Comparison of ENCODE assay signal across 18 cellular contexts in genomic region chr14:22505309-22505708, GRCh38.
DNase-seq lines count a peak whose midpoint lies in the region; ATAC-seq, FAIRE-seq and TF ChIP-seq lines count a peak whose summit lies in the region.
"Had no signal": no experiment of that assay in that cellular context is flagged by ENCODE, and none has a peak within 500 bp of the region (broad histone marks: within the 10 kb centered on the region; RNA-seq: fewer than 3 reads in every experiment).

No MANE protein-coding gene starts in this region.

- POLR2A ChIA-PET in CD4-positive, alpha-beta memory T cell (lab: Charles Lee; ENCODE audit: partially characterized antibody), result interaction anchor here (1.0 to 42.8 kb wide), 14 partner anchors 2 to 611 kb away, joined by 3 to 1528 read pairs (median 6); partner anchors contain the start of gene DAD1
- POLR2A ChIA-PET in activated B cell treated with CpG ODN at 0.5 μM for 24 hours (lab: Charles Lee) (interaction anchor here (0.9 to 9.9 kb wide), 12 partner anchors 9 to 65 kb away, joined by 3 to 100 read pairs (median 8); no protein-coding TSS in a partner anchor), endothelial cell of umbilical vein (lab: Charles Lee) (interaction anchor here (0.6 kb wide), 1 partner anchor 437 kb away, joined by 3 read pairs; no protein-coding TSS in a partner anchor)

- no peaks in the 10 kb centered on the region for H3K79me2 ChIP-seq in endothelial cell of umbilical vein (ENCODE audit: control insufficient read depth, insufficient read depth, low read length)

- peak overlapping the region; percentile 76 to 92 (median 89) for H3K4me3 Mint-ChIP-seq in CD4-positive, alpha-beta memory T cell
- H3K4me3 Mint-ChIP-seq in activated B cell treated with CpG ODN at 0.5 μM for 24 hours, result no peak overlapping the region

- no peak for TF ChIP-seq CTCF in activated B cell treated with CpG ODN at 0.5 μM for 24 hours (IDR thresholded peaks at IDR 0.05)
- TF ChIP-seq CTCF in endothelial cell of umbilical vein (IDR thresholded peaks at IDR 0.05; ENCODE audit: extremely low read depth in 1 of 2, insufficient read depth in 1 of 2, low read depth in 1 of 2, low read length in 2 of 2), result no peak

- no peak for DNase-seq in CD4-positive, alpha-beta memory T cell
- DNase-seq in activated B cell treated with CpG ODN at 0.5 μM for 24 hours (no peak), endothelial cell of umbilical vein (ENCODE audit: low read depth, low spot score) (no peak), SIG-M5 treated with dmso at 0.1 percent for 504 hours (lab: John Stamatoyannopoulos, UW; ENCODE audit: unreplicated experiment) (no peak)
- DNase-seq: activated CD4-positive, CD25-positive, alpha-beta regulatory T cell treated with anti-CD3 and anti-CD28 coated beads, Interleukin-2, amount 50 U/mL, for 72 hours; activated effector memory CD4-positive, alpha-beta T cell treated with Interleukin-2 at 50 U/mL for 16 hours; body of pancreas; C1 segment of cervical spinal cord; DMS79; esophagus squamous epithelium; NCI-H1930; PC-9 had no signal

- H3K27ac Mint-ChIP-seq in CD4-positive, alpha-beta memory T cell, result peak overlapping the region; percentile 95 to 100 (median 98)
- peak overlapping the region; percentile 90 for H3K27ac Mint-ChIP-seq in activated B cell treated with CpG ODN at 0.5 μM for 24 hours

- H3K9me3 ChIP-seq in BLaER1, result no peaks in the 10 kb centered on the region
- H3K9me3 ChIP-seq in CD4-positive, alpha-beta memory T cell (ENCODE audit: control insufficient read depth in 1 of 2, low read length in 2 of 2), result no peaks in the 10 kb centered on the region
- H3K9me3 ChIP-seq in endothelial cell of umbilical vein (replicated peaks; ENCODE audit: control insufficient read depth, insufficient read depth, low read length), result no peaks in the 10 kb centered on the region
- H3K9me3 ChIP-seq: body of pancreas, esophagus squamous epithelium, suprapubic skin had no signal

- H3K27me3 Mint-ChIP-seq in CD4-positive, alpha-beta memory T cell, result no peaks in the 10 kb centered on the region
- no peaks in the 10 kb centered on the region for H3K27me3 Mint-ChIP-seq in activated B cell treated with CpG ODN at 0.5 μM for 24 hours

- H3K4me1 Mint-ChIP-seq in CD4-positive, alpha-beta memory T cell, result peaks cover 31 to 96% (median 41%) of the 10 kb centered on the region in 4 donors
- H3K4me1 Mint-ChIP-seq in activated B cell treated with CpG ODN at 0.5 μM for 24 hours, result peaks cover 67% of the 10 kb centered on the region

- TF ChIP-seq POLR2A in endothelial cell of umbilical vein (IDR thresholded peaks at IDR 0.05; ENCODE audit: low read depth, low read length), result no peak

- ATAC-seq in activated B cell treated with CpG ODN at 0.5 μM for 24 hours (ENCODE audit: low read depth) (no peak), HG03378 (IDR thresholded peaks at IDR 0.05; ENCODE audit: unreplicated experiment) (no peak), HG02852 (IDR thresholded peaks at IDR 0.05; ENCODE audit: unreplicated experiment) (no peak)
- ATAC-seq: body of pancreas had no signal

- no peaks in the 10 kb centered on the region for H3K9me1 ChIP-seq in endothelial cell of umbilical vein (replicated peaks; ENCODE audit: control insufficient read depth, extremely low read depth, insufficient read depth, low read length)

- peaks cover 100% of the 10 kb centered on the region for H4K20me1 ChIP-seq in BLaER1
- H4K20me1 ChIP-seq in endothelial cell of umbilical vein (replicated peaks; ENCODE audit: control insufficient read depth, extremely low read depth, insufficient read depth, low read length), result no peaks in the 10 kb centered on the region

- peaks cover 85 to 90% of the 10 kb centered on the region in 2 donors for H3K36me3 Mint-ChIP-seq in CD4-positive, alpha-beta memory T cell
- H3K36me3 Mint-ChIP-seq in activated B cell treated with CpG ODN at 0.5 μM for 24 hours (ENCODE audit: low read depth), result no peaks in the 10 kb centered on the region
- H3K36me3 Mint-ChIP-seq: neural progenitor cell had no signal

- H2AFZ ChIP-seq in endothelial cell of umbilical vein (ENCODE audit: low read depth, low read length), result no peak overlapping the region
- H2AFZ ChIP-seq: PC-9 had no signal

- FAIRE-seq in endothelial cell of umbilical vein (lab: Jason Lieb, UNC), result peak; percentile 24
- FAIRE-seq: H1 had no signal

- H3K27ac ChIP-seq in BLaER1 (peak overlapping the region; percentile 33; the same call in 1 of the 2 replicates), endothelial cell of umbilical vein (ENCODE audit: insufficient read depth, low read depth, low read length) (no peak overlapping the region)
- H3K27ac ChIP-seq in CD4-positive, alpha-beta memory T cell (ENCODE audit: low read depth, low read length), result peak overlapping the region; percentile 76
- H3K27ac ChIP-seq: body of pancreas, neural progenitor cell, PC-9, suprapubic skin had no signal

- BruUV-seq in endothelial cell of umbilical vein (replicated peaks; lab: Mats Ljungman, UMichigan), result no TSS peak

- dilution Hi-C loops in endothelial cell of umbilical vein (cut with MboI; ENCODE audit: extremely low pct_ligation_motif_present, low sequenced_read_pairs), result no loop called here

- CTCF ChIA-PET in CD4-positive, alpha-beta memory T cell (lab: Charles Lee; ENCODE audit: partially characterized antibody), result interaction anchor here (0.7 to 5.7 kb wide), 8 partner anchors 9 to 55 kb away, joined by 3 to 27 read pairs (median 4); no protein-coding TSS in a partner anchor
- CTCF ChIA-PET in activated B cell treated with CpG ODN at 0.5 μM for 24 hours (lab: Charles Lee), result interaction anchor here (0.7 to 1.0 kb wide), 2 partner anchors 33 to 51 kb away, joined by 3 to 4 read pairs; no protein-coding TSS in a partner anchor
- CTCF ChIA-PET in endothelial cell of umbilical vein (lab: Charles Lee), result interaction anchor here (1.6 kb wide), 1 partner anchor 34 kb away, joined by 4 read pairs; no protein-coding TSS in a partner anchor

- H3K9ac ChIP-seq in BLaER1, result 0 out of 2 replicates have a peak overlapping the region, but pooled peaks have one; percentile 16
- no peak overlapping the region for H3K9ac ChIP-seq in endothelial cell of umbilical vein (replicated peaks; ENCODE audit: extremely low read depth, insufficient read depth, low read length)
- H3K9ac ChIP-seq: neural progenitor cell had no signal

- H3K9me3 Mint-ChIP-seq in CD4-positive, alpha-beta memory T cell, result no peaks in the 10 kb centered on the region
- H3K9me3 Mint-ChIP-seq in activated B cell treated with CpG ODN at 0.5 μM for 24 hours, result no peaks in the 10 kb centered on the region
- H3K9me3 Mint-ChIP-seq: neural progenitor cell had no signal

- no peak overlapping the region for H3K4me3 ChIP-seq in BLaER1
- peak overlapping the region in 1 of 2 donors; percentile 54 for H3K4me3 ChIP-seq in CD4-positive, alpha-beta memory T cell (ENCODE audit: low read length in 2 of 2)
- H3K4me3 ChIP-seq in endothelial cell of umbilical vein (replicated peaks in 1 of 3; ENCODE audit: insufficient read depth in 1 of 3, low read depth in 1 of 3, low read length in 3 of 3), result no peak overlapping the region
- H3K4me3 ChIP-seq: body of pancreas, esophagus squamous epithelium, neural progenitor cell, PC-9, suprapubic skin had no signal

- H3K27me3 ChIP-seq in BLaER1 (no peaks in the 10 kb centered on the region), endothelial cell of umbilical vein (ENCODE audit: control insufficient read depth in 2 of 2, insufficient read depth in 2 of 2, low read length in 2 of 2) (peaks cover 0 to 2% of the 10 kb centered on the region in 2 experiments)
- H3K27me3 ChIP-seq in CD4-positive, alpha-beta memory T cell (ENCODE audit: insufficient read depth, low read length), result no peaks in the 10 kb centered on the region
- H3K27me3 ChIP-seq: body of pancreas, neural progenitor cell, suprapubic skin had no signal

- intact Hi-C loops in CD4-positive, alpha-beta memory T cell (cut with micrococcal nuclease), result no loop called here
- intact Hi-C loops in activated B cell treated with CpG ODN at 0.5 μM for 24 hours (cut with micrococcal nuclease), result no loop called here
- intact Hi-C loops in endothelial cell of umbilical vein (cut with micrococcal nuclease), result no loop called here

- H3K4me2 ChIP-seq in BLaER1 (peak overlapping the region; percentile 56), endothelial cell of umbilical vein (ENCODE audit: insufficient read depth, low read length) (no peak overlapping the region)
- H3K4me2 ChIP-seq: neural progenitor cell, PC-9 had no signal

- H3K4me1 ChIP-seq in BLaER1 (peaks cover 95% of the 10 kb centered on the region), endothelial cell of umbilical vein (ENCODE audit: control insufficient read depth, extremely low read depth, insufficient read depth, low read length) (no peaks in the 10 kb centered on the region)
- H3K4me1 ChIP-seq in CD4-positive, alpha-beta memory T cell (ENCODE audit: insufficient read depth, low read length), result peaks cover 79% of the 10 kb centered on the region

- peaks cover 100% of the 10 kb centered on the region for H3K36me3 ChIP-seq in BLaER1
- peaks cover 33% of the 10 kb centered on the region for H3K36me3 ChIP-seq in CD4-positive, alpha-beta memory T cell (ENCODE audit: insufficient read depth, low read length)
- no peaks in the 10 kb centered on the region for H3K36me3 ChIP-seq in endothelial cell of umbilical vein (ENCODE audit: control insufficient read depth in 2 of 2, extremely low read depth in 1 of 2, insufficient read depth in 2 of 2, low read length in 2 of 2)
- H3K36me3 ChIP-seq: esophagus squamous epithelium, neural progenitor cell, suprapubic skin had no signal

TF ChIP-seq in endothelial cell of umbilical vein, 7 proteins besides CTCF, POLR2A, EP300 and RAD21:
- TF ChIP-seq MAX (IDR thresholded peaks at IDR 0.05; ENCODE audit: insufficient read depth, insufficient read length) (no peak), GATA2 (IDR thresholded peaks at IDR 0.05; ENCODE audit: insufficient read depth, insufficient read length, low read depth, low read length) (no peak)
